Comparison of ENCODE assay signal across 16 cellular contexts in the genomic region with DNA sequence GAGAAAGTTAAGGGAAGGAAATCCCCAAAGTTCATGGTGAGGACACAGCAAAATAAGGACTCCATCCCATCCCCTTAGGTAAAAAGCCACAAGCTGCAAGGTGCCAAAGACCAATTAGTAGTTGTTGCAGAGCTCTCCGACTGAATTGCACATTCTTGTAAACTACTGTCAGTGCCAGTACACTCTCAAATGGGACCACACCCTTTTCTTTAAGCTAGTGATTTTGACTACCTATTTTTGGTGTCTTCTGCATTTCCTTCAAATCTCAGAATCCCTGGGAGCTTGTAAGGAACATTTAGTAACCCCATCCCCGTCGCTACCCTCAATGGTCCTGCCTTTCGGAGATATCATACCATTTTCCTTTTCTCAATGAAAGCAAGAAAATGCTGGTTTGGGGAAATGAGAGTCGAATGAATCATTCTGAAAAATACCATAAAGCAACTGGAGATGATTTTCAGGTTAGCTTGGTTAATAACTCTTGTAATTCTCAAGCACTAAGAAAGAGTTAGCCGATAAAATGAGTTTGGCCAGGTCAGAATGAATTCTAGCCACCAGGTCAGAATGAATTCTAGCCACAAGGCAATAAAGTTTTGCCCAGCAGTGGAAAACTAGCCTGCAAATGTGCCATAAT. TPM values are rescaled to one million over a fixed set of nuclear protein-coding genes. Genes with fewer than 3 reads are reported as not detected.
DNase-seq lines count a peak whose midpoint lies in the region; ATAC-seq and TF ChIP-seq lines count a peak whose summit lies in the region.
"Had no signal": no experiment of that assay in that cellular context is flagged by ENCODE, and none has a peak within 500 bp of the region (broad histone marks: within the 10 kb centered on the region; RNA-seq: fewer than 3 reads in every experiment).

No MANE protein-coding gene starts in this region.

- no peaks in the 10 kb centered on the region; the same call in none of the 2 replicates for H3K27me3 Mint-ChIP-seq in WTC11 (ENCODE audit: low read depth)
- H3K27me3 Mint-ChIP-seq: brain had no signal

- CTCF ChIA-PET in WTC11 (lab: Charles Lee) = interaction anchor here (2.1 kb wide), 1 partner anchor 11 kb away, joined by 6 read pairs; no protein-coding TSS in a partner anchor

- peaks cover 7% of the 10 kb centered on the region for H3K9me3 Mint-ChIP-seq in WTC11
- H3K9me3 Mint-ChIP-seq: activated T-cell treated with anti-CD3 and anti-CD28 coated beads, Interleukin-2, amount 50 U/mL, for 72 hours; brain; CD4-positive, alpha-beta memory T cell; natural killer cell treated with Interleukin-12 subunit alpha and Interleukin-12 subunit beta and Interleukin-15 and Interleukin-18, amount 100 ng/mL, for 72 hours had no signal

- H3K4me3 Mint-ChIP-seq in WTC11 = no peak overlapping the region
- H3K4me3 Mint-ChIP-seq: activated T-cell treated with anti-CD3 and anti-CD28 coated beads, Interleukin-2, amount 50 U/mL, for 72 hours; CD4-positive, alpha-beta memory T cell; natural killer cell treated with Interleukin-12 subunit alpha and Interleukin-12 subunit beta and Interleukin-15 and Interleukin-18, amount 100 ng/mL, for 72 hours had no signal

- POLR2A ChIA-PET in WTC11 (lab: Charles Lee) = no interaction called here

- no peaks in the 10 kb centered on the region for H3K36me3 Mint-ChIP-seq in WTC11
- H3K36me3 Mint-ChIP-seq: brain; CD4-positive, alpha-beta memory T cell; natural killer cell treated with Interleukin-12 subunit alpha and Interleukin-12 subunit beta and Interleukin-15 and Interleukin-18, amount 100 ng/mL, for 72 hours had no signal

- no peak for TF ChIP-seq CTCF in WTC11 (IDR thresholded peaks at IDR 0.05)

- H3K4me1 Mint-ChIP-seq in WTC11 = peaks cover 15% of the 10 kb centered on the region

- no peak overlapping the region for H3K27ac Mint-ChIP-seq in WTC11
- H3K27ac Mint-ChIP-seq: activated T-cell treated with anti-CD3 and anti-CD28 coated beads, Interleukin-2, amount 50 U/mL, for 72 hours; brain; CD4-positive, alpha-beta memory T cell; natural killer cell treated with Interleukin-12 subunit alpha and Interleukin-12 subunit beta and Interleukin-15 and Interleukin-18, amount 100 ng/mL, for 72 hours had no signal

- DNase-seq in SW480 (ENCODE audit: low spot score) (no peak), WTC11 (ENCODE audit: low spot score) (no peak), COLO668 (lab: John Stamatoyannopoulos, UW; ENCODE audit: unreplicated experiment) (no peak), GOT3 (lab: John Stamatoyannopoulos, UW) (no peak)
- DNase-seq: activated T-cell treated with anti-CD3 and anti-CD28 coated beads, Interleukin-2, amount 50 U/mL, for 72 hours; CD4-positive, alpha-beta memory T cell; erythroblast; NCI-H146; spleen had no signal

- peak; percentile 68 for ATAC-seq in GM18868 (IDR thresholded peaks at IDR 0.05; ENCODE audit: unreplicated experiment)
- peak; percentile 71 for ATAC-seq in GM21529 (IDR thresholded peaks at IDR 0.05; ENCODE audit: unreplicated experiment)
- ATAC-seq in HG03103 (IDR thresholded peaks at IDR 0.05; ENCODE audit: low read depth, unreplicated experiment) = peak; percentile 53
- peak; percentile 47 for ATAC-seq in esophagus mucosa
- no peak for ATAC-seq in WTC11
- ATAC-seq: activated T-cell treated with anti-CD3 and anti-CD28 coated beads, Interleukin-2, amount 50 U/mL, for 72 hours; natural killer cell treated with Interleukin-12 subunit alpha and Interleukin-12 subunit beta and Interleukin-15 and Interleukin-18, amount 100 ng/mL, for 72 hours; Panc1 had no signal

TF ChIP-seq in WTC11, 78 proteins besides CTCF, POLR2A, EP300 and RAD21:
- TF ChIP-seq TEAD1 (CRISPR knock-in tag; IDR thresholded peaks at IDR 0.05) (no peak), CREB1 (CRISPR knock-in tag; IDR thresholded peaks at IDR 0.05) (no peak), ELF4 (CRISPR knock-in tag; IDR thresholded peaks at IDR 0.05; ENCODE audit: low read depth) (no peak), GTF2I (CRISPR knock-in tag; conservative IDR thresholded peaks at IDR 0.05) (no peak), ZNF671 (CRISPR knock-in tag; IDR thresholded peaks at IDR 0.05) (no peak), NFATC4 (CRISPR knock-in tag; IDR thresholded peaks at IDR 0.05) (no peak), ZNF416 (CRISPR knock-in tag; IDR thresholded peaks at IDR 0.05) (no peak), HMGA2 (CRISPR knock-in tag; IDR thresholded peaks at IDR 0.05) (no peak)
- TF ChIP-seq, protein P1, sequence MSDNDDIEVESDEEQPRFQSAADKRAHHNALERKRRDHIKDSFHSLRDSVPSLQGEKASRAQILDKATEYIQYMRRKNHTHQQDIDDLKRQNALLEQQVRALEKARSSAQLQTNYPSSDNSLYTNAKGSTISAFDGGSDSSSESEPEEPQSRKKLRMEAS (CRISPR knock-in tag; IDR thresholded peaks at IDR 0.05) = no peak
- TF ChIP-seq, protein P2, sequence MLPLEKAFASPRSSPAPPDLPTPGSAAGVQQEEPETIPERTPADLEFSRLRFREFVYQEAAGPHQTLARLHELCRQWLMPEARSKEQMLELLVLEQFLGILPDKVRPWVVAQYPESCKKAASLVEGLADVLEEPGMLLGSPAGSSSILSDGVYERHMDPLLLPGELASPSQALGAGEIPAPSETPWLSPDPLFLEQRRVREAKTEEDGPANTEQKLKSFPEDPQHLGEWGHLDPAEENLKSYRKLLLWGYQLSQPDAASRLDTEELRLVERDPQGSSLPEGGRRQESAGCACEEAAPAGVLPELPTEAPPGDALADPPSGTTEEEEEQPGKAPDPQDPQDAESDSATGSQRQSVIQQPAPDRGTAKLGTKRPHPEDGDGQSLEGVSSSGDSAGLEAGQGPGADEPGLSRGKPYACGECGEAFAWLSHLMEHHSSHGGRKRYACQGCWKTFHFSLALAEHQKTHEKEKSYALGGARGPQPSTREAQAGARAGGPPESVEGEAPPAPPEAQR (CRISPR knock-in tag; IDR thresholded peaks at IDR 0.05) = no peak
- TF ChIP-seq, protein P3, sequence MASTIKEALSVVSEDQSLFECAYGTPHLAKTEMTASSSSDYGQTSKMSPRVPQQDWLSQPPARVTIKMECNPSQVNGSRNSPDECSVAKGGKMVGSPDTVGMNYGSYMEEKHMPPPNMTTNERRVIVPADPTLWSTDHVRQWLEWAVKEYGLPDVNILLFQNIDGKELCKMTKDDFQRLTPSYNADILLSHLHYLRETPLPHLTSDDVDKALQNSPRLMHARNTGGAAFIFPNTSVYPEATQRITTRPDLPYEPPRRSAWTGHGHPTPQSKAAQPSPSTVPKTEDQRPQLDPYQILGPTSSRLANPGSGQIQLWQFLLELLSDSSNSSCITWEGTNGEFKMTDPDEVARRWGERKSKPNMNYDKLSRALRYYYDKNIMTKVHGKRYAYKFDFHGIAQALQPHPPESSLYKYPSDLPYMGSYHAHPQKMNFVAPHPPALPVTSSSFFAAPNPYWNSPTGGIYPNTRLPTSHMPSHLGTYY (CRISPR knock-in tag; IDR thresholded peaks at IDR 0.05) = no peak
TF ChIP-seq in WTC11: peak in this region for 0.

RNA-seq across cellular contexts. Expression of a gene that starts 5.2 kb away (rescaled TPM):
- total RNA-seq in esophagus mucosa (37.2 TPM), WTC11 (2021) (151 to 165 TPM (median 155 TPM) in 3 replicates)
